ENCODE assay signal across 10 cellular contexts in genomic region chr12:22628228-22628627, GRCh38. TPM values are rescaled to one million over a fixed set of nuclear protein-coding genes. Genes with fewer than 3 reads are reported as not detected.
DNase-seq lines count a peak whose midpoint lies in the region; ATAC-seq and TF ChIP-seq lines count a peak whose summit lies in the region.
"Had no signal": no experiment of that assay in that cellular context is flagged by ENCODE, and none has a peak within 500 bp of the region (broad histone marks: within the 10 kb centered on the region; RNA-seq: fewer than 3 reads in every experiment).

No MANE protein-coding gene starts in this region.

- peaks cover 48% of the 10 kb centered on the region for H3K4me1 Mint-ChIP-seq in chondrocyte (ENCODE audit: low read depth)
- peaks cover 18 to 71% (median 62%) of the 10 kb centered on the region in 4 donors for H3K4me1 Mint-ChIP-seq in naive thymus-derived CD8-positive, alpha-beta T cell

- WGBS in IMR-90 (ENCODE audit: extremely low coverage in 2 of 2, insufficient read length in 1 of 2), 2 experiments: no CpG with 5 or more reads among the region's 4 CpGs

- H3K9ac ChIP-seq in IMR-90 (ENCODE audit: low read depth, low read length): no peak overlapping the region

- H2BK5ac ChIP-seq in IMR-90 (ENCODE audit: low read depth, low read length, poor library complexity, severe bottlenecking): peak overlapping the region; percentile 1

- BruUV-seq in IMR-90 (replicated peaks; lab: Mats Ljungman, UMichigan): no TSS peak

- POLR2A ChIA-PET in IMR-90 (lab: Charles Lee; ENCODE audit: unreplicated experiment): no interaction called here
- POLR2A ChIA-PET in naive thymus-derived CD8-positive, alpha-beta T cell (lab: Charles Lee): interaction anchor here (0.5 to 2.3 kb wide), 3 partner anchors 84 to 143 kb away, joined by 5 to 6 read pairs (median 5); partner anchors contain the start of gene C2CD5

- H3K9me3 Mint-ChIP-seq in chondrocyte (ENCODE audit: low read depth): no peaks in the 10 kb centered on the region
- H3K9me3 Mint-ChIP-seq in naive thymus-derived CD8-positive, alpha-beta T cell: no peaks in the 10 kb centered on the region

- TF ChIP-seq RAD21 in IMR-90 (IDR thresholded peaks at IDR 0.05; ENCODE audit: low read length): no peak

- TF ChIP-seq CTCF in BE2C (IDR thresholded peaks at IDR 0.05; ENCODE audit: low read depth, low read length): no peak
- TF ChIP-seq CTCF in IMR-90 (conservative IDR thresholded peaks at IDR 0.05; ENCODE audit: low read depth, low read length): no peak
- TF ChIP-seq CTCF in chondrocyte (IDR thresholded peaks at IDR 0.05): no peak

- H3K4me1 ChIP-seq in BE2C: 0 out of 2 replicates have a peak, but pooled peaks cover 3% of the 10 kb centered on the region
- peaks cover 3% of the 10 kb centered on the region; the same call in 1 of the 2 replicates for H3K4me1 ChIP-seq in IMR-90 (ENCODE audit: control insufficient read depth, insufficient read depth, low read length)

- no peaks in the 10 kb centered on the region for H3K27me3 Mint-ChIP-seq in chondrocyte (ENCODE audit: low read depth)
- peaks cover 0 to 1% (median 0%) of the 10 kb centered on the region in 5 donors for H3K27me3 Mint-ChIP-seq in naive thymus-derived CD8-positive, alpha-beta T cell

- peak overlapping the region; percentile 96 for H3K4me2 ChIP-seq in IMR-90 (ENCODE audit: low read depth, low read length)

- no peak overlapping the region for H2AK5ac ChIP-seq in IMR-90 (ENCODE audit: low read depth, low read length)

- no peak overlapping the region for H2BK20ac ChIP-seq in IMR-90 (ENCODE audit: low read depth, low read length)

- no peak overlapping the region for H3K4ac ChIP-seq in IMR-90 (ENCODE audit: low read depth, low read length)

- no peak overlapping the region for H2BK120ac ChIP-seq in IMR-90 (ENCODE audit: low read depth, low read length)

- peak overlapping the region; percentile 51 for H3K27ac Mint-ChIP-seq in chondrocyte (ENCODE audit: unreplicated experiment)
- peak overlapping the region in 6 of 10 donors; percentile 41 to 91 (median 63) for H3K27ac Mint-ChIP-seq in naive thymus-derived CD8-positive, alpha-beta T cell

- TF ChIP-seq POLR2A in IMR-90 (IDR thresholded peaks at IDR 0.05; ENCODE audit: low read depth, low read length): no peak

- H3K36me3 ChIP-seq in BE2C (peaks cover 3% of the 10 kb centered on the region; the same call in 1 of the 2 replicates), IMR-90 (ENCODE audit: control insufficient read depth, insufficient read depth, low read length) (peaks cover 2% of the 10 kb centered on the region; the same call in 1 of the 2 replicates)

- DNase-seq in BE2C (no peak), IMR-90 (no peak), chondrocyte (ENCODE audit: low spot score) (no peak), RPMI8226 (no peak), MV-4-11 (lab: John Stamatoyannopoulos, UW) (no peak)
- no peak for DNase-seq in naive thymus-derived CD8-positive, alpha-beta T cell
- no peak for DNase-seq in activated effector memory CD4-positive, alpha-beta T cell treated with Interleukin-2 at 50 U/mL for 16 hours
- DNase-seq: anterior cingulate cortex, DMS153 had no signal

- H3K36me3 Mint-ChIP-seq in chondrocyte (ENCODE audit: low read depth): no peaks in the 10 kb centered on the region
- H3K36me3 Mint-ChIP-seq in naive thymus-derived CD8-positive, alpha-beta T cell: peaks cover 0 to 22% (median 0%) of the 10 kb centered on the region in 3 donors

- dilution Hi-C loops in IMR-90 (cut with HindIII; ENCODE audit: low sequenced_read_pairs, unreplicated experiment): no loop called here

- H2BK15ac ChIP-seq in IMR-90 (ENCODE audit: low read depth, low read length): no peak overlapping the region

- H3K23ac ChIP-seq in IMR-90 (ENCODE audit: low read depth, low read length): no peak overlapping the region

- H3K14ac ChIP-seq in IMR-90 (replicated peaks; ENCODE audit: low read depth, low read length): no peak overlapping the region

- no peak overlapping the region for H4K91ac ChIP-seq in IMR-90 (ENCODE audit: insufficient read depth, low read depth, low read length)

- no peak overlapping the region for H3K4me3 Mint-ChIP-seq in chondrocyte (ENCODE audit: unreplicated experiment)
- peak overlapping the region in 9 of 10 donors; percentile 62 to 98 (median 78) for H3K4me3 Mint-ChIP-seq in naive thymus-derived CD8-positive, alpha-beta T cell

- intact Hi-C loops in IMR-90 (cut with micrococcal nuclease): loop anchor here (5.0 kb wide), 2 partner anchors 151 to 166 kb away; no protein-coding TSS in a partner anchor

- H4K5ac ChIP-seq in IMR-90 (ENCODE audit: low read depth, low read length): no peak overlapping the region

- no peak overlapping the region for H3K56ac ChIP-seq in IMR-90 (ENCODE audit: extremely low read depth, insufficient read depth, low read length)

- H2AFZ ChIP-seq in IMR-90 (replicated peaks; ENCODE audit: low read length, poor library complexity): no peak overlapping the region

- in situ Hi-C loops in IMR-90 (cut with MboI; ENCODE audit: low sequenced_read_pairs): no loop called here

- ATAC-seq in IMR-90 (ENCODE audit: low read depth): no peak
- no peak for ATAC-seq in naive thymus-derived CD8-positive, alpha-beta T cell
- ATAC-seq in GM19463 (IDR thresholded peaks at IDR 0.05; ENCODE audit: unreplicated experiment): no peak

- peaks cover 8% of the 10 kb centered on the region; the same call in 1 of the 2 replicates for H3K9me1 ChIP-seq in IMR-90 (ENCODE audit: insufficient read depth, low read length)

- H3K27ac ChIP-seq in IMR-90 (ENCODE audit: insufficient read depth, low read length): no peak overlapping the region

- H2AK9ac ChIP-seq in IMR-90 (replicated peaks; ENCODE audit: low read depth, low read length, poor library complexity): no peak overlapping the region

- no peaks in the 10 kb centered on the region for H3K27me3 ChIP-seq in BE2C
- H3K27me3 ChIP-seq in IMR-90 (ENCODE audit: control insufficient read depth, insufficient read depth, low read length): no peaks in the 10 kb centered on the region

- H3K79me1 ChIP-seq in IMR-90 (ENCODE audit: low read depth in 1 of 2, low read length in 2 of 2): peaks cover 14 to 28% of the 10 kb centered on the region in 2 experiments

- peaks cover 3% of the 10 kb centered on the region; the same call in 1 of the 2 replicates for H4K20me1 ChIP-seq in IMR-90 (ENCODE audit: insufficient read depth, low read length)

- H3K9me3 ChIP-seq in BE2C: no peaks in the 10 kb centered on the region
- H3K9me3 ChIP-seq in IMR-90 (ENCODE audit: control insufficient read depth, insufficient read depth, low read length): no peaks in the 10 kb centered on the region

- CTCF ChIA-PET in IMR-90 (lab: Yijun Ruan, JAX): no interaction called here

- H3K4me3 ChIP-seq in BE2C (ENCODE audit: low read depth, low read length) (peak overlapping the region; percentile 93), IMR-90 (ENCODE audit: insufficient read depth, low read depth, low read length) (no peak overlapping the region)

- no peak overlapping the region for H3K18ac ChIP-seq in IMR-90 (ENCODE audit: low read depth, low read length)

- H4K8ac ChIP-seq in IMR-90 (ENCODE audit: low read depth in 2 of 2, low read length in 2 of 2): no peak overlapping the region

TF ChIP-seq in IMR-90, 13 proteins besides CTCF, POLR2A, EP300 and RAD21:
- TF ChIP-seq CHD1 (IDR thresholded peaks at IDR 0.05; ENCODE audit: low read depth, low read length) (no peak), RCOR1 (IDR thresholded peaks at IDR 0.05; ENCODE audit: insufficient replicate concordance, low read length) (no peak), RFX5 (IDR thresholded peaks at IDR 0.05; ENCODE audit: low read depth, low read length) (no peak), FOS (IDR thresholded peaks at IDR 0.05; ENCODE audit: low read depth, low read length) (no peak), NFE2L2 (IDR thresholded peaks at IDR 0.05; ENCODE audit: low read depth, low read length) (no peak), SMC3 (IDR thresholded peaks at IDR 0.05; ENCODE audit: low read depth, low read length) (no peak), USF2 (IDR thresholded peaks at IDR 0.05; ENCODE audit: low read depth, low read length) (no peak), ELK1 (IDR thresholded peaks at IDR 0.05; ENCODE audit: borderline replicate concordance, low read depth, low read length) (no peak), MAZ (IDR thresholded peaks at IDR 0.05; ENCODE audit: borderline replicate concordance, low read depth, low read length) (no peak), CEBPB (IDR thresholded peaks at IDR 0.05; ENCODE audit: low read depth, low read length) (no peak), MXI1 (IDR thresholded peaks at IDR 0.05; ENCODE audit: borderline replicate concordance, low read depth, low read length) (no peak), MAFK (IDR thresholded peaks at IDR 0.05; ENCODE audit: low read depth, low read length) (no peak)
TF ChIP-seq in IMR-90: peak in this region for 0.

RNA-seq across cellular contexts. Expression of gene ETNK1, which starts 3.3 kb away (rescaled TPM):
- polyA plus RNA-seq in BE2C (2012; ENCODE audit: insufficient read depth, insufficient read length, low read depth): 13.5 TPM
- total RNA-seq in IMR-90 (2012; rRNA removed) (33.3 and 35.3 TPM in 2 replicates), chondrocyte (30.8 to 37.5 TPM (median 32.8 TPM) in 3 replicates)
- 8.2 and 12.8 TPM in 2 replicates for polyA plus RNA-seq in IMR-90 (2012; rRNA removed)
- polyA plus RNA-seq in IMR-90 (2012; cell fraction: cytosol; rRNA removed): 2.4 and 13.7 TPM in 2 replicates
- polyA plus RNA-seq in IMR-90 (2012; cell fraction: nucleus; rRNA removed; ENCODE audit: low replicate concordance): 21.7 and 25.1 TPM in 2 replicates
- total RNA-seq in naive thymus-derived CD8-positive, alpha-beta T cell: 10 to 100 TPM; 60.8 to 76.8 TPM
- polyA plus RNA-seq in naive thymus-derived CD8-positive, alpha-beta T cell: 10 to 100 TPM; 13.7 to 14.3 (median 14.0) TPM
